1 cellular context compared by ENCODE assay signal in the genomic region with DNA sequence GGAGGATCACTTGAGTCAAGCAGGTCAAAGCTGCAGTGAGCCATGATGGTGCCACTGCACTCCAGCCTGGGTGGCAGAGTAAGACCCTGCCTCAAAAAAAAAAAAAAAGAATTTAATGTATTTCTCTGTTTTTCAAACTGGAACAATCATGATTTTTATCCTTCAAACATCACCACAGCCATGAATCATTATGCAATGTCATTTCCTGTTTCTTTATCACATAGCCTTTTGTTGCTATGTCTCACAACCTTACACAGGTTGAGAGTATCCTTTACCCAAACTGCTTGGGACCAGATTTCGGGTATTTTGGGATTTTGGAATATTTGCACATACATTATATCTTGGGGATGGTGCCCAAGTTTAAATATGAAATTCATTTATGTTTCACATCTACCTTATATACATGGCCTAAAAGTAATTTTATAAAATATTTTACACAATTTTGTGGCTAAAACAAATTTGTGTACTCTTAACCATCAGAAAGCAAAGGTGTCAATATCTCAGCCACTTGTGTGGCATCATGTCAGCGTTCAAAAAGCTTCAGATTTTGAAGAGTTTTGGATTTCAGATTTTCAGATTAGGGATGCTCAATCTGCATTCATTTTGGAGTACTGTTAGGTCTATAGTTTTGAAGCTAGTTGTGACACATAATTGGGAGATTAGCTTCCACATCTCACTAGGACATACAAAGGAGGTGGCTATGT.
TF ChIP-seq lines count a peak whose summit lies in the region.

No MANE protein-coding gene starts in this region.

TF ChIP-seq in K562, 482 proteins besides CTCF, POLR2A, EP300 and RAD21 (continued from another document and continues in another):
- TF ChIP-seq, protein P1, sequence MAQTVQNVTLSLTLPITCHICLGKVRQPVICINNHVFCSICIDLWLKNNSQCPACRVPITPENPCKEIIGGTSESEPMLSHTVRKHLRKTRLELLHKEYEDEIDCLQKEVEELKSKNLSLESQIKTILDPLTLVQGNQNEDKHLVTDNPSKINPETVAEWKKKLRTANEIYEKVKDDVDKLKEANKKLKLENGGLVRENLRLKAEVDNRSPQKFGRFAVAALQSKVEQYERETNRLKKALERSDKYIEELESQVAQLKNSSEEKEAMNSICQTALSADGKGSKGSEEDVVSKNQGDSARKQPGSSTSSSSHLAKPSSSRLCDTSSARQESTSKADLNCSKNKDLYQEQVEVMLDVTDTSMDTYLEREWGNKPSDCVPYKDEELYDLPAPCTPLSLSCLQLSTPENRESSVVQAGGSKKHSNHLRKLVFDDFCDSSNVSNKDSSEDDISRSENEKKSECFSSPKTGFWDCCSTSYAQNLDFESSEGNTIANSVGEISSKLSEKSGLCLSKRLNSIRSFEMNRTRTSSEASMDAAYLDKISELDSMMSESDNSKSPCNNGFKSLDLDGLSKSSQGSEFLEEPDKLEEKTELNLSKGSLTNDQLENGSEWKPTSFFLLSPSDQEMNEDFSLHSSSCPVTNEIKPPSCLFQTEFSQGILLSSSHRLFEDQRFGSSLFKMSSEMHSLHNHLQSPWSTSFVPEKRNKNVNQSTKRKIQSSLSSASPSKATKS (CRISPR knock-in tag; IDR thresholded peaks at IDR 0.05), result no peak
- TF ChIP-seq KLF16 (IDR thresholded peaks at IDR 0.05) (no peak), ZNF830 (CRISPR knock-in tag; IDR thresholded peaks at IDR 0.05) (no peak), CREBBP (IDR thresholded peaks at IDR 0.05; ENCODE audit: low read depth, low read length) (no peak), PBX2 (CRISPR knock-in tag; IDR thresholded peaks at IDR 0.05; ENCODE audit: low read depth) (no peak), PBX2 (tag; conservative IDR thresholded peaks at IDR 0.05; ENCODE audit: low read depth) (peak; percentile 64; the same call in 1 of the 2 replicates), NEUROD1 (IDR thresholded peaks at IDR 0.05; ENCODE audit: borderline replicate concordance, low read depth, low read length, partially characterized antibody) (no peak), ARID3B (CRISPR knock-in tag; IDR thresholded peaks at IDR 0.05; ENCODE audit: borderline replicate concordance) (no peak), ZNF41 (CRISPR knock-in tag; conservative IDR thresholded peaks at IDR 0.05) (no peak), SMARCA4 (IDR thresholded peaks at IDR 0.05) (peak; percentile 56), GTF2B (IDR thresholded peaks at IDR 0.05; ENCODE audit: extremely low read depth, insufficient read length) (no peak), RCOR1 (IDR thresholded peaks at IDR 0.05; ENCODE audit: borderline replicate concordance in 1 of 2, low read depth in 2 of 2, low read length in 2 of 2) (peak in 1 of 2 experiments; percentile 16; a peak in 1 of 4 replicates), ATF6 (CRISPR knock-in tag; IDR thresholded peaks at IDR 0.05) (no peak), SMARCE1 (IDR thresholded peaks at IDR 0.05) (peak; percentile 56; the same call in 1 of the 2 replicates), ERF (CRISPR knock-in tag; IDR thresholded peaks at IDR 0.05) (no peak), ZNF133 (CRISPR knock-in tag; IDR thresholded peaks at IDR 0.05) (no peak), ESRRA (IDR thresholded peaks at IDR 0.05; ENCODE audit: borderline replicate concordance, low read depth) (no peak), HMBOX1 (IDR thresholded peaks at IDR 0.05) (no peak), ZNF224 (CRISPR knock-in tag; IDR thresholded peaks at IDR 0.05) (no peak), CREM (IDR thresholded peaks at IDR 0.05; ENCODE audit: low read depth) (0 out of 2 replicates have a peak, but pooled peaks have one; percentile 23), BRD9 (IDR thresholded peaks at IDR 0.05; ENCODE audit: low read depth, partially characterized antibody) (no peak), PKNOX1 (IDR thresholded peaks at IDR 0.05) (peak; percentile 75), DPF2 (IDR thresholded peaks at IDR 0.05) (peak; percentile 79)
- TF ChIP-seq, protein P2, sequence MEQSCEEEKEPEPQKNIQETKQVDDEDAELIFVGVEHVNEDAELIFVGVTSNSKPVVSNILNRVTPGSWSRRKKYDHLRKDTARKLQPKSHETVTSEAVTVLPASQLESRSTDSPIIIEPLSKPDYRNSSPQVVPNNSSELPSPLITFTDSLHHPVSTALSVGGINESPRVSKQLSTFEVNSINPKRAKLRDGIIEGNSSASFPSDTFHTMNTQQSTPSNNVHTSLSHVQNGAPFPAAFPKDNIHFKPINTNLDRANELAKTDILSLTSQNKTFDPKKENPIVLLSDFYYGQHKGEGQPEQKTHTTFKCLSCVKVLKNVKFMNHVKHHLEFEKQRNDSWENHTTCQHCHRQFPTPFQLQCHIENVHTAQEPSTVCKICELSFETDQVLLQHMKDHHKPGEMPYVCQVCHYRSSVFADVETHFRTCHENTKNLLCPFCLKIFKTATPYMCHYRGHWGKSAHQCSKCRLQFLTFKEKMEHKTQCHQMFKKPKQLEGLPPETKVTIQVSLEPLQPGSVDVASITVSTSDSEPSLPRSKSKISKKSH (CRISPR knock-in tag; IDR thresholded peaks at IDR 0.05), result no peak
- TF ChIP-seq, protein P3, sequence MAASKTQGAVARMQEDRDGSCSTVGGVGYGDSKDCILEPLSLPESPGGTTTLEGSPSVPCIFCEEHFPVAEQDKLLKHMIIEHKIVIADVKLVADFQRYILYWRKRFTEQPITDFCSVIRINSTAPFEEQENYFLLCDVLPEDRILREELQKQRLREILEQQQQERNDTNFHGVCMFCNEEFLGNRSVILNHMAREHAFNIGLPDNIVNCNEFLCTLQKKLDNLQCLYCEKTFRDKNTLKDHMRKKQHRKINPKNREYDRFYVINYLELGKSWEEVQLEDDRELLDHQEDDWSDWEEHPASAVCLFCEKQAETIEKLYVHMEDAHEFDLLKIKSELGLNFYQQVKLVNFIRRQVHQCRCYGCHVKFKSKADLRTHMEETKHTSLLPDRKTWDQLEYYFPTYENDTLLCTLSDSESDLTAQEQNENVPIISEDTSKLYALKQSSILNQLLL (CRISPR knock-in tag; IDR thresholded peaks at IDR 0.05; ENCODE audit: borderline replicate concordance), result no peak
- TF ChIP-seq, protein P4, sequence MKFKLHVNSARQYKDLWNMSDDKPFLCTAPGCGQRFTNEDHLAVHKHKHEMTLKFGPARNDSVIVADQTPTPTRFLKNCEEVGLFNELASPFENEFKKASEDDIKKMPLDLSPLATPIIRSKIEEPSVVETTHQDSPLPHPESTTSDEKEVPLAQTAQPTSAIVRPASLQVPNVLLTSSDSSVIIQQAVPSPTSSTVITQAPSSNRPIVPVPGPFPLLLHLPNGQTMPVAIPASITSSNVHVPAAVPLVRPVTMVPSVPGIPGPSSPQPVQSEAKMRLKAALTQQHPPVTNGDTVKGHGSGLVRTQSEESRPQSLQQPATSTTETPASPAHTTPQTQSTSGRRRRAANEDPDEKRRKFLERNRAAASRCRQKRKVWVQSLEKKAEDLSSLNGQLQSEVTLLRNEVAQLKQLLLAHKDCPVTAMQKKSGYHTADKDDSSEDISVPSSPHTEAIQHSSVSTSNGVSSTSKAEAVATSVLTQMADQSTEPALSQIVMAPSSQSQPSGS (CRISPR knock-in tag; IDR thresholded peaks at IDR 0.05), result no peak
